ENCODE assay signal across 1 cellular context in the genomic region with DNA sequence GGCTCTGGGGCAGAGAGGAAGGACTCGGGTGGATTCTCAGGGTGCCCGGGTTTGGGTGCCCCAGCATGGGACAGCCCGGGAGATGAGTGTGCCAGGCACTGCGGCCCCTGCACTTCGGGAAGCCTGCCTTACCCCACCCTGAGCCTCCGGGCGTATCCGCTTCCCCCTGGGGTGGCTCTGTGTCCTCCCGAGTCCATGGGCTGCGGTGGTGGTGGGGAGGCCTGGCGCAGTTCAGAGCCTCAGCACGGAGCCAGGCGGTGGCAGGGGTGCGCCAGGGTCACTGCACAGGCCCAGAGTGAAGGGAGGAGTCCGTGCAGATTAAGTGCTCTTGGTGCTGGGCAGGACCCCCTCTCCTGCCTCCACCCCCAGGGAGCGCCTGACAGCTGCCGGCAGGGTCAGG.
TF ChIP-seq lines count a peak whose summit lies in the region.

No MANE protein-coding gene starts in this region.

TF ChIP-seq in HepG2, 621 proteins besides CTCF, POLR2A, EP300 and RAD21 (continued from another document):
- TF ChIP-seq AHDC1 (CRISPR knock-in tag; IDR thresholded peaks at IDR 0.05; ENCODE audit: borderline replicate concordance) = no peak
- TF ChIP-seq, protein P1, sequence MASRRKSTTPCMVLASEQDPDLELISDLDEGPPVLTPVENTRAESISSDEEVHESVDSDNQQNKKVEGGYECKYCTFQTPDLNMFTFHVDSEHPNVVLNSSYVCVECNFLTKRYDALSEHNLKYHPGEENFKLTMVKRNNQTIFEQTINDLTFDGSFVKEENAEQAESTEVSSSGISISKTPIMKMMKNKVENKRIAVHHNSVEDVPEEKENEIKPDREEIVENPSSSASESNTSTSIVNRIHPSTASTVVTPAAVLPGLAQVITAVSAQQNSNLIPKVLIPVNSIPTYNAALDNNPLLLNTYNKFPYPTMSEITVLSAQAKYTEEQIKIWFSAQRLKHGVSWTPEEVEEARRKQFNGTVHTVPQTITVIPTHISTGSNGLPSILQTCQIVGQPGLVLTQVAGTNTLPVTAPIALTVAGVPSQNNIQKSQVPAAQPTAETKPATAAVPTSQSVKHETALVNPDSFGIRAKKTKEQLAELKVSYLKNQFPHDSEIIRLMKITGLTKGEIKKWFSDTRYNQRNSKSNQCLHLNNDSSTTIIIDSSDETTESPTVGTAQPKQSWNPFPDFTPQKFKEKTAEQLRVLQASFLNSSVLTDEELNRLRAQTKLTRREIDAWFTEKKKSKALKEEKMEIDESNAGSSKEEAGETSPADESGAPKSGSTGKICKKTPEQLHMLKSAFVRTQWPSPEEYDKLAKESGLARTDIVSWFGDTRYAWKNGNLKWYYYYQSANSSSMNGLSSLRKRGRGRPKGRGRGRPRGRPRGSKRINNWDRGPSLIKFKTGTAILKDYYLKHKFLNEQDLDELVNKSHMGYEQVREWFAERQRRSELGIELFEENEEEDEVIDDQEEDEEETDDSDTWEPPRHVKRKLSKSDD (CRISPR knock-in tag; IDR thresholded peaks at IDR 0.05; ENCODE audit: low read depth) = no peak
